In genomic region chr17:19654342-19654886, GRCh38 we compare ENCODE assay signal across 21 cellular contexts.
"Had no signal": no experiment of that assay in that cellular context is flagged by ENCODE, and none has a peak within 500 bp of the region (broad histone marks: within the 10 kb centered on the region; RNA-seq: fewer than 3 reads in every experiment).

No MANE protein-coding gene starts in this region.

- H3K36me3 ChIP-seq: colonic mucosa, ovary, uterus had no signal

- H3K27me3 Mint-ChIP-seq: stimulated activated memory B cell treated with anti-CD40 and anti-IgM and Interleukin-4, amounts not matched to agents 10 μg/mL and 1 μg/mL and 100 μg/mL, for 72 hours had no signal

- H3K9me3 ChIP-seq: colonic mucosa, neutrophil, ovary, thyroid gland, upper lobe of left lung, uterus had no signal

- H3K27ac ChIP-seq: colonic mucosa, hepatocyte, neutrophil, ovary, thyroid gland, upper lobe of left lung, uterus had no signal

- H3K27me3 ChIP-seq: colonic mucosa, hepatocyte, neutrophil, ovary, thyroid gland, upper lobe of left lung, uterus had no signal

- H3K9me3 Mint-ChIP-seq: nephron; stimulated activated memory B cell treated with anti-CD40 and anti-IgM and Interleukin-4, amounts not matched to agents 10 μg/mL and 1 μg/mL and 100 μg/mL, for 72 hours had no signal

- ATAC-seq: left colon; left ventricle myocardium superior; right cardiac atrium; stimulated activated memory B cell treated with anti-CD40 and anti-IgM and Interleukin-4, amounts not matched to agents 10 μg/mL and 1 μg/mL and 100 μg/mL, for 72 hours had no signal

- FAIRE-seq: endothelial cell of umbilical vein had no signal

- DNase-seq: colonic mucosa; erythroblast; foreskin melanocyte; left colon; left ventricle myocardium superior; mesenchymal stem cell; midbrain; ovary; stimulated activated CD4-positive, alpha-beta T cell treated with anti-CD3 and anti-CD28 coated beads, Interleukin-15, amount 100 ng/mL, for 24 hours; stimulated activated CD4-positive, alpha-beta T cell treated with anti-CD3 and anti-CD28 coated beads, Interleukin-1b, Interleukin-23, amount 100 ng/mL, for 48 hours; stimulated activated CD4-positive, alpha-beta T cell treated with anti-CD3 and anti-CD28 coated beads, Interleukin-4, amount 100 ng/mL, for 24 hours; thyroid gland; uterus had no signal

- H3K4me3 Mint-ChIP-seq: nephron; stimulated activated memory B cell treated with anti-CD40 and anti-IgM and Interleukin-4, amounts not matched to agents 10 μg/mL and 1 μg/mL and 100 μg/mL, for 72 hours had no signal

- H3K27ac Mint-ChIP-seq: nephron; stimulated activated memory B cell treated with anti-CD40 and anti-IgM and Interleukin-4, amounts not matched to agents 10 μg/mL and 1 μg/mL and 100 μg/mL, for 72 hours had no signal

- H3K4me3 ChIP-seq: colonic mucosa, hepatocyte, lung, ovary, thyroid gland, upper lobe of left lung, uterus had no signal
